In genomic region chr17:16446338-16446983, GRCh38 we compare ENCODE assay signal across 10 cellular contexts. TPM values are rescaled to one million over a fixed set of nuclear protein-coding genes. Genes with fewer than 3 reads are reported as not detected.
DNase-seq lines count a peak whose midpoint lies in the region; ATAC-seq, FAIRE-seq and TF ChIP-seq lines count a peak whose summit lies in the region.
"Had no signal": no experiment of that assay in that cellular context is flagged by ENCODE, and none has a peak within 500 bp of the region (broad histone marks: within the 10 kb centered on the region; RNA-seq: fewer than 3 reads in every experiment).

No MANE protein-coding gene starts in this region.

- RAD21 ChIA-PET in HCT116 (lab: Charles Lee; ENCODE audit: low non-redundant PET in 1 of 2, low total read pairs in 2 of 2, uncharacterized antibody in 2 of 2, unreplicated experiment in 2 of 2) = interaction anchor here in 1 of 2 experiments (0.7 kb wide), 1 partner anchor 75 kb away, joined by 3 read pairs; no protein-coding TSS in a partner anchor

- no peak for TF ChIP-seq POLR2A in HCT116 (IDR thresholded peaks at IDR 0.05; ENCODE audit: borderline replicate concordance, extremely low read depth, insufficient read depth, insufficient read length)

- H3K79me2 ChIP-seq in HCT116 (ENCODE audit: insufficient read depth, low read length) (peaks cover 60% of the 10 kb centered on the region), keratinocyte (ENCODE audit: control insufficient read depth, insufficient read depth, low read length) (peaks cover 6% of the 10 kb centered on the region)

- peaks cover 39% of the 10 kb centered on the region for H3K4me1 Mint-ChIP-seq in activated T-helper 17 cell treated with anti-CD3 and anti-CD28 coated beads, Interleukin-2, amount 50 U/mL, for 72 hours

- dilution Hi-C loops in keratinocyte (cut with MboI; ENCODE audit: extremely low pct_ligation_motif_present, low sequenced_read_pairs) = no loop called here

- DNase-seq in SIG-M5 treated with dmso at 0.1 percent for 504 hours (lab: John Stamatoyannopoulos, UW; ENCODE audit: unreplicated experiment) (peak; percentile 31), SIG-M5 (lab: John Stamatoyannopoulos, UW) (no peak), HCT116 (ENCODE audit: low read depth, low spot score) (no peak), keratinocyte (ENCODE audit: low read depth, low spot score) (no peak), NCI-H2107 (lab: John Stamatoyannopoulos, UW) (no peak), NCI-H1694 treated with DMSO at 0.1 percent for 48 hours (lab: John Stamatoyannopoulos, UW) (no peak), GM10266 (ENCODE audit: extremely low spot score) (no peak)
- DNase-seq: kidney glomerular epithelial cell had no signal

- peaks cover 24% of the 10 kb centered on the region; the same call in 1 of the 2 replicates for H4K20me1 ChIP-seq in HCT116 (ENCODE audit: insufficient read depth)
- peaks cover 57% of the 10 kb centered on the region for H4K20me1 ChIP-seq in keratinocyte (ENCODE audit: control insufficient read depth, extremely low read depth, insufficient read depth, low read length)

- H3K27ac Mint-ChIP-seq in activated T-helper 17 cell treated with anti-CD3 and anti-CD28 coated beads, Interleukin-2, amount 50 U/mL, for 72 hours = peak overlapping the region; percentile 79

- H3K36me3 ChIP-seq in HCT116 (ENCODE audit: control insufficient read depth in 1 of 2, insufficient read depth in 2 of 2, low read length in 2 of 2) (peaks cover 16 to 60% of the 10 kb centered on the region in 2 experiments), keratinocyte (ENCODE audit: control insufficient read depth in 2 of 2, extremely low read depth in 1 of 2, insufficient read depth in 2 of 2, low read length in 2 of 2) (peaks cover 32% of the 10 kb centered on the region in 2 experiments)

- H3K9ac ChIP-seq in HCT116 (ENCODE audit: low read length) (no peak overlapping the region; the same call in 1 of the 2 replicates), keratinocyte (ENCODE audit: control insufficient read depth, extremely low read depth, insufficient read depth, low read length) (no peak overlapping the region)

- POLR2A ChIA-PET in HCT116 (lab: Charles Lee) = no interaction called here

- H3K9me3 ChIP-seq in HCT116 (ENCODE audit: control insufficient read depth in 1 of 2, insufficient read depth in 1 of 2, low read depth in 1 of 2, low read length in 2 of 2) (no peaks in the 10 kb centered on the region), keratinocyte (ENCODE audit: control insufficient read depth, low read depth, low read length) (no peaks in the 10 kb centered on the region)

- ATAC-seq in HCT116 = no peak
- no peak for ATAC-seq in activated T-helper 17 cell treated with anti-CD3 and anti-CD28 coated beads, Interleukin-2, amount 50 U/mL, for 72 hours (replicated peaks)

- H3K36me3 Mint-ChIP-seq in activated T-helper 17 cell treated with anti-CD3 and anti-CD28 coated beads, Interleukin-2, amount 50 U/mL, for 72 hours (ENCODE audit: low read depth) = peaks cover 94% of the 10 kb centered on the region

- H3K4me3 Mint-ChIP-seq in activated T-helper 17 cell treated with anti-CD3 and anti-CD28 coated beads, Interleukin-2, amount 50 U/mL, for 72 hours = no peak overlapping the region

- TF ChIP-seq CTCF in HCT116 (IDR thresholded peaks at IDR 0.05 in 2 of 3, conservative IDR thresholded peaks at IDR 0.05 in 1 of 3; ENCODE audit: borderline replicate concordance in 1 of 3, insufficient read depth in 1 of 3, low read depth in 2 of 3, low read length in 2 of 3) (peak in 2 of 3 experiments; percentile 13 to 17; a peak in 2 of 6 replicates), keratinocyte (optimal IDR thresholded peaks at IDR 0.05 in 1 of 3, IDR thresholded peaks at IDR 0.05 in 1 of 3, conservative IDR thresholded peaks at IDR 0.05 in 1 of 3; ENCODE audit: extremely low read depth in 1 of 3, insufficient read depth in 2 of 3, low read length in 3 of 3) (peak in 1 of 3 experiments; percentile 8), GM10266 (IDR thresholded peaks at IDR 0.05; ENCODE audit: control insufficient read depth, insufficient read depth, low read depth, missing control alignments) (no peak)

- H3K4me1 ChIP-seq in HCT116 (ENCODE audit: control insufficient read depth in 1 of 2, insufficient read depth in 2 of 2, low read length in 2 of 2) = peaks cover 2 to 54% of the 10 kb centered on the region in 2 experiments; a peak in 3 of 4 replicates
- peaks cover 4% of the 10 kb centered on the region for H3K4me1 ChIP-seq in keratinocyte (ENCODE audit: control insufficient read depth, extremely low read depth, insufficient read depth, low read length)

- BruUV-seq in HCT116 (replicated peaks; lab: Mats Ljungman, UMichigan) = no TSS peak

- no peaks in the 10 kb centered on the region for H3K9me3 Mint-ChIP-seq in activated T-helper 17 cell treated with anti-CD3 and anti-CD28 coated beads, Interleukin-2, amount 50 U/mL, for 72 hours

- H2AFZ ChIP-seq in HCT116 (ENCODE audit: low read depth, low read length, poor library complexity, severe bottlenecking) = no peak overlapping the region
- H2AFZ ChIP-seq in keratinocyte (ENCODE audit: control insufficient read depth, low read length) = no peak overlapping the region

- H3K27ac ChIP-seq in HCT116 (ENCODE audit: low read depth, low read length) (peak overlapping the region; percentile 45), keratinocyte (ENCODE audit: control insufficient read depth, insufficient read depth, low read length) (no peak overlapping the region)

- CTCF ChIA-PET in HCT116 (lab: Charles Lee) = no interaction called here

- intact Hi-C loops in HCT116 (cut with micrococcal nuclease) = no loop called here

- H3K4me2 ChIP-seq in HCT116 (ENCODE audit: low read length) (no peak overlapping the region), keratinocyte (ENCODE audit: control insufficient read depth, extremely low read depth, insufficient read depth, low read depth, low read length) (no peak overlapping the region)

- H3K27me3 Mint-ChIP-seq in activated T-helper 17 cell treated with anti-CD3 and anti-CD28 coated beads, Interleukin-2, amount 50 U/mL, for 72 hours = no peaks in the 10 kb centered on the region

- H3K27me3 ChIP-seq in HCT116 (ENCODE audit: insufficient read depth, low read length) (no peaks in the 10 kb centered on the region), keratinocyte (ENCODE audit: control insufficient read depth, extremely low read depth, insufficient read depth, low read length) (no peaks in the 10 kb centered on the region)

- no peaks in the 10 kb centered on the region for H3K9me2 ChIP-seq in HCT116 (ENCODE audit: insufficient read depth)

- peak; percentile 32 for FAIRE-seq in keratinocyte (lab: Jason Lieb, UNC)

- TF ChIP-seq RAD21 in HCT116 (IDR thresholded peaks at IDR 0.05; ENCODE audit: low read depth) = 0 out of 2 replicates have a peak, but pooled peaks have one; percentile 10

- H3K9me1 ChIP-seq in keratinocyte (ENCODE audit: control insufficient read depth, extremely low read depth, insufficient read depth, low read length) = peaks cover 4% of the 10 kb centered on the region

- H3K4me3 ChIP-seq in HCT116 (replicated peaks in 1 of 2; ENCODE audit: low read depth in 1 of 2, low read length in 2 of 2) (no peak overlapping the region), keratinocyte (ENCODE audit: control insufficient read depth in 2 of 3, extremely low read depth in 1 of 3, insufficient read depth in 2 of 3, low read depth in 1 of 3, low read length in 3 of 3) (no peak overlapping the region)

TF ChIP-seq in HCT116, 20 proteins besides CTCF, POLR2A, EP300 and RAD21 (continues in another document):
- no peak for TF ChIP-seq SIN3A (IDR thresholded peaks at IDR 0.05; ENCODE audit: low read depth)

RNA-seq across cellular contexts. Expression of gene TRPV2, which starts 31.1 kb away (rescaled TPM):
- total RNA-seq in HCT116 (2021; ENCODE audit: unreplicated experiment) = 2.7 TPM
- polyA plus RNA-seq in HCT116 (2012) = 1.4 and 2.5 TPM in 2 replicates
- 10 to 100 TPM; 35.4 to 74.9 TPM for total RNA-seq in activated T-helper 17 cell treated with anti-CD3 and anti-CD28 coated beads, Interleukin-2, amount 50 U/mL, for 72 hours
- polyA plus RNA-seq in keratinocyte = 0.05 to 0.09 TPM (median 0.09 TPM) in 3 replicates
- not detected for polyA plus RNA-seq in keratinocyte (2011; ENCODE audit: low read depth)
- 0.18 and 0.32 TPM in 2 replicates for polyA plus RNA-seq in keratinocyte (2011; cell fraction: cytosol; rRNA removed)
- 0.31 and 0.56 TPM in 2 replicates for polyA plus RNA-seq in keratinocyte (2011; cell fraction: nucleus; rRNA removed)
- 0.49 TPM in 1 of 2 replicates, not detected in the other for polyA plus RNA-seq in keratinocyte (2012; ENCODE audit: low replicate concordance)
- polyA minus RNA-seq in keratinocyte = 0.49 to 0.64 TPM in 2 of 3 replicates, not detected in the other
- not detected for polyA minus RNA-seq in keratinocyte (2011; cell fraction: cytosol; rRNA and poly(A)+ RNA removed)
- not detected in 2 replicates for polyA minus RNA-seq in keratinocyte (2011; cell fraction: nucleus; rRNA and poly(A)+ RNA removed)
- polyA plus RNA-seq: neural cell had no signal

RNA-seq across cellular contexts. Expression of gene LRRC75A, which starts 45.5 kb away (rescaled TPM):
- 2.3 TPM for total RNA-seq in HCT116 (2021; ENCODE audit: unreplicated experiment)
- polyA plus RNA-seq in HCT116 (2012) = 2.4 and 2.7 TPM in 2 replicates
- total RNA-seq in activated T-helper 17 cell treated with anti-CD3 and anti-CD28 coated beads, Interleukin-2, amount 50 U/mL, for 72 hours = 1 to 10 TPM in 1 of 2 donors, under 1 TPM in 1; 0.90 to 2.3 TPM
- polyA plus RNA-seq in keratinocyte = not detected in 3 replicates
- polyA plus RNA-seq in keratinocyte (2011; ENCODE audit: low read depth) = not detected
- not detected in 2 replicates for polyA plus RNA-seq in keratinocyte (2011; cell fraction: cytosol; rRNA removed)
- not detected in 2 replicates for polyA plus RNA-seq in keratinocyte (2011; cell fraction: nucleus; rRNA removed)
- polyA plus RNA-seq in keratinocyte (2012; ENCODE audit: low replicate concordance) = 0.09 and 1.6 TPM in 2 replicates
- 0.10 TPM in 1 of 3 replicates, not detected in the others for polyA minus RNA-seq in keratinocyte
- not detected for polyA minus RNA-seq in keratinocyte (2011; cell fraction: cytosol; rRNA and poly(A)+ RNA removed)
- polyA minus RNA-seq in keratinocyte (2011; cell fraction: nucleus; rRNA and poly(A)+ RNA removed) = not detected in 2 replicates
